In genomic region chr12:43069768-43070221, GRCh38 we compare ENCODE assay signal across 15 cellular contexts.
DNase-seq lines count a peak whose midpoint lies in the region; ATAC-seq, FAIRE-seq and TF ChIP-seq lines count a peak whose summit lies in the region.
"Had no signal": no experiment of that assay in that cellular context is flagged by ENCODE, and none has a peak within 500 bp of the region (broad histone marks: within the 10 kb centered on the region; RNA-seq: fewer than 3 reads in every experiment).

No MANE protein-coding gene starts in this region.

- H3K9me3 Mint-ChIP-seq in Calu3 (ENCODE audit: low read depth, unreplicated experiment): peaks cover 3% of the 10 kb centered on the region

- H3K4me3 Mint-ChIP-seq in Calu3 (ENCODE audit: low read depth, unreplicated experiment): no peak overlapping the region
- H3K4me3 Mint-ChIP-seq: activated naive CD8-positive, alpha-beta T cell had no signal

- no peak overlapping the region for H3K9ac ChIP-seq in HepG2 (ENCODE audit: insufficient read depth, low read depth, low read length)

- intact Hi-C loops in Right ventricle myocardium inferior (cut with DNase I) (no loop called here), cardiac septum (cut with DNase I) (no loop called here), HepG2 (cut with micrococcal nuclease; ENCODE audit: unreplicated experiment) (loop anchor here (10.0 kb wide), 1 partner anchor 55 kb away; no protein-coding TSS in a partner anchor), aorta (cut with DNase I) (no loop called here), Calu3 (cut with micrococcal nuclease; ENCODE audit: unreplicated experiment) (no loop called here)

- H3K4me1 ChIP-seq in HepG2 (ENCODE audit: insufficient read depth, low read length) (no peaks in the 10 kb centered on the region), aorta (ENCODE audit: control insufficient read depth in 1 of 2, insufficient read depth in 2 of 2, low read length in 2 of 2) (peaks cover 0 to 2% of the 10 kb centered on the region in 2 donors)
- H3K4me1 ChIP-seq: colonic mucosa, suprapubic skin had no signal

- no peak overlapping the region for H3K27ac Mint-ChIP-seq in Calu3 (ENCODE audit: unreplicated experiment)
- H3K27ac Mint-ChIP-seq: activated naive CD8-positive, alpha-beta T cell had no signal

- BruUV-seq in HepG2 (replicated peaks; lab: Mats Ljungman, UMichigan) (no TSS peak), Calu3 (replicated peaks; lab: Mats Ljungman, UMichigan) (no TSS peak)

- no peak overlapping the region for H3K4me2 ChIP-seq in HepG2 (ENCODE audit: low read depth, low read length)

- H3K27me3 ChIP-seq in HepG2 (ENCODE audit: control insufficient read depth in 1 of 2, insufficient read depth in 2 of 2, low read length in 2 of 2) (no peaks in the 10 kb centered on the region), aorta (ENCODE audit: control insufficient read depth in 1 of 2, insufficient read depth in 2 of 2, low read length in 1 of 2) (no peaks in the 10 kb centered on the region)
- H3K27me3 ChIP-seq: colonic mucosa, suprapubic skin had no signal

- H3K36me3 Mint-ChIP-seq in Calu3 (ENCODE audit: insufficient read depth, unreplicated experiment): no peaks in the 10 kb centered on the region
- H3K36me3 Mint-ChIP-seq: activated naive CD8-positive, alpha-beta T cell had no signal

- in situ Hi-C loops in HepG2 (cut with HindIII; ENCODE audit: extremely low pct_ligation_motif_present, low pct_unique_long_range_greater_than_20kb): no loop called here

- TF ChIP-seq CTCF in cardiac fibroblast (IDR thresholded peaks at IDR 0.05; ENCODE audit: low read depth, low read length): no peak
- TF ChIP-seq CTCF in HepG2 (CRISPR knock-in tag; IDR thresholded peaks at IDR 0.05): no peak
- no peak for TF ChIP-seq CTCF in Calu3 (IDR thresholded peaks at IDR 0.05; ENCODE audit: unreplicated experiment)

- H3K27ac ChIP-seq in HepG2 (ENCODE audit: extremely low read length, insufficient read depth, low read length): no peak overlapping the region
- no peak overlapping the region for H3K27ac ChIP-seq in aorta (ENCODE audit: low read depth in 1 of 2, low read length in 2 of 2)
- H3K27ac ChIP-seq: colonic mucosa, suprapubic skin had no signal

- H3K27me3 Mint-ChIP-seq in Calu3 (ENCODE audit: unreplicated experiment): no peaks in the 10 kb centered on the region
- H3K27me3 Mint-ChIP-seq: activated naive CD8-positive, alpha-beta T cell had no signal

- no peak for TF ChIP-seq POLR2A in HepG2 (IDR thresholded peaks at IDR 0.05; ENCODE audit: insufficient read depth in 1 of 2, low read depth in 2 of 2, low read length in 2 of 2)

- TF ChIP-seq EP300 in HepG2 (IDR thresholded peaks at IDR 0.05; ENCODE audit: low read depth in 2 of 2, low read length in 2 of 2): no peak
- TF ChIP-seq EP300 in HepG2 (CRISPR knock-in tag; IDR thresholded peaks at IDR 0.05; ENCODE audit: borderline replicate concordance): no peak

- no peak for TF ChIP-seq RAD21 in HepG2 (CRISPR knock-in tag; IDR thresholded peaks at IDR 0.05)

- no peaks in the 10 kb centered on the region for H3K36me3 ChIP-seq in HepG2 (replicated peaks in 1 of 2; ENCODE audit: control insufficient read depth in 1 of 2, insufficient read depth in 2 of 2, low read length in 2 of 2)
- H3K36me3 ChIP-seq in aorta (ENCODE audit: control insufficient read depth in 1 of 2, insufficient read depth in 2 of 2, low read length in 1 of 2): no peaks in the 10 kb centered on the region
- H3K36me3 ChIP-seq: colonic mucosa, HAP-1, suprapubic skin had no signal

- no peak overlapping the region for H2AFZ ChIP-seq in HepG2 (ENCODE audit: low read length)

- no peak overlapping the region for H3K4me3 ChIP-seq in cardiac fibroblast (replicated peaks in 1 of 2; ENCODE audit: low read depth in 2 of 2, low read length in 2 of 2)
- H3K4me3 ChIP-seq in HepG2 (replicated peaks in 1 of 3; ENCODE audit: insufficient read depth in 1 of 3, low read depth in 2 of 3, low read length in 3 of 3): no peak overlapping the region
- no peak overlapping the region for H3K4me3 ChIP-seq in aorta (ENCODE audit: low read length in 2 of 2)
- H3K4me3 ChIP-seq: colonic mucosa, HAP-1, suprapubic skin had no signal

- POLR2A ChIA-PET in HepG2 (lab: Yijun Ruan, JAX): no interaction called here

- peak; percentile 70 for DNase-seq in Right ventricle myocardium inferior (ENCODE audit: missing footprints)
- DNase-seq in cardiac septum (ENCODE audit: low spot score): no peak
- peak; percentile 47 to 59 for DNase-seq in cardiac fibroblast (ENCODE audit: low read depth in 2 of 2)
- no peak for DNase-seq in HepG2 (ENCODE audit: low spot score)
- peak; percentile 54 to 77 for DNase-seq in aorta
- DNase-seq in Calu3: no peak
- DNase-seq: activated CD8-positive, alpha-beta memory T cell treated with anti-CD3 and anti-CD28 coated beads, Interleukin-2, amount 50 U/mL, for 48 hours; colonic mucosa had no signal

- no peaks in the 10 kb centered on the region for H3K4me1 Mint-ChIP-seq in Calu3 (ENCODE audit: low read depth, unreplicated experiment)

- H3K9me3 ChIP-seq in HepG2 (ENCODE audit: low read length) (no peaks in the 10 kb centered on the region), aorta (ENCODE audit: control insufficient read depth, low read length) (no peaks in the 10 kb centered on the region)
- H3K9me3 ChIP-seq: colonic mucosa, HAP-1, suprapubic skin had no signal

- FAIRE-seq in HepG2 (lab: Jason Lieb, UNC): no peak
- FAIRE-seq: HTR-8/SVneo had no signal

- WGBS in HepG2 (ENCODE audit: low lambda C conversion rate): 1% methylated on average over 5 of the region's 5 CpGs
- WGBS in aorta, 2 donors: 43 to 45% methylated on average over 5 of the region's 5 CpGs

- H3K79me2 ChIP-seq in HepG2 (ENCODE audit: insufficient read depth, low read length): no peaks in the 10 kb centered on the region

- peak; percentile 77 for ATAC-seq in Right ventricle myocardium inferior
- no peak for ATAC-seq in HepG2
- peak; percentile 71 for ATAC-seq in aorta (ENCODE audit: low FRiP score)
- ATAC-seq in HG03025 (IDR thresholded peaks at IDR 0.05; ENCODE audit: low FRiP score, unreplicated experiment): no peak
- no peak for ATAC-seq in GM18858 (IDR thresholded peaks at IDR 0.05; ENCODE audit: unreplicated experiment)
- ATAC-seq: esophagus mucosa had no signal

- H4K20me1 ChIP-seq in HepG2 (ENCODE audit: insufficient read depth, low read length): no peaks in the 10 kb centered on the region

- CTCF ChIA-PET in HepG2 (lab: Yijun Ruan, JAX; ENCODE audit: low intra/inter-chr PET ratio, low total read pairs) (no interaction called here), Calu3 (lab: Charles Lee) (no interaction called here)

TF ChIP-seq in HepG2, 621 proteins besides CTCF, POLR2A, EP300 and RAD21:
- TF ChIP-seq CEBPB (IDR thresholded peaks at IDR 0.05; ENCODE audit: borderline replicate concordance, low read depth, low read length) (peak; percentile 15; the same call in 1 of the 2 replicates), ZNF274 (CRISPR knock-in tag; IDR thresholded peaks at IDR 0.05) (no peak)
TF ChIP-seq in HepG2: peak in this region for 1.

Comparison
In these comparisons a context has a peak if more than half of its experiments do, and no peak if none do; other contexts are left out.
1. DNase-seq: peak in Right ventricle myocardium inferior (single experiment), cardiac fibroblast (2 of 2) and aorta (2 of 2); none in cardiac septum (single experiment), HepG2 (single experiment) and Calu3 (single experiment).
2. ATAC-seq: peak in Right ventricle myocardium inferior (single experiment) and aorta (single experiment); none in HepG2 (single experiment), HG03025 (single experiment) and GM18858 (single experiment).